ENCODE assay signal across 4 cellular contexts in the genomic region with DNA sequence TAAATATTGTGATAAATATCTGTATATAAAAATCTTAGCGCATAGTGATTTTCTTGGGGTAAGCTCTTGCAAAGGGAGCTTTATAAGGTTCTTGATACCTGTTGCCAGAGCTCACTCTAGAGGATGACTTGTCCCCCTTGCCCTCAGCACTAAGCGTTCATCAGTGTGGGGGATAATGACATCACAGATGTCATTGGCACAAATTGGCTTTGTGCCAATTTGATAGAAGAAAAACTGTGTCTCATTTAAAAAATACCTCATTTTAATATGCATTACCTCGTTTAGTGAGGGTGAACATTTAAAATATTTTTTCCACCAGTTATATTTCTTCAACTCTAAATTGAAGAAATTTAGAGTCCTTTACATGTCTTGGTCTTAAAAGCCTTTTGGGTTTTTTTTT.
A peak's percentile ranks its signal among the peaks of the same experiment; 100 is the strongest.
TF ChIP-seq lines count a peak whose summit lies in the region.

No MANE protein-coding gene starts in this region.

TF ChIP-seq in SK-N-SH, 30 proteins besides CTCF, POLR2A, EP300 and RAD21:
- TF ChIP-seq NRF1 (IDR thresholded peaks at IDR 0.05; ENCODE audit: low read depth, low read length) (no peak), YY1 (IDR thresholded peaks at IDR 0.05; ENCODE audit: low read depth) (no peak), RFX5 (IDR thresholded peaks at IDR 0.05; ENCODE audit: low read length) (no peak), NFIC (IDR thresholded peaks at IDR 0.05; ENCODE audit: borderline replicate concordance) (peak; percentile 69)
- TF ChIP-seq, protein P1, sequence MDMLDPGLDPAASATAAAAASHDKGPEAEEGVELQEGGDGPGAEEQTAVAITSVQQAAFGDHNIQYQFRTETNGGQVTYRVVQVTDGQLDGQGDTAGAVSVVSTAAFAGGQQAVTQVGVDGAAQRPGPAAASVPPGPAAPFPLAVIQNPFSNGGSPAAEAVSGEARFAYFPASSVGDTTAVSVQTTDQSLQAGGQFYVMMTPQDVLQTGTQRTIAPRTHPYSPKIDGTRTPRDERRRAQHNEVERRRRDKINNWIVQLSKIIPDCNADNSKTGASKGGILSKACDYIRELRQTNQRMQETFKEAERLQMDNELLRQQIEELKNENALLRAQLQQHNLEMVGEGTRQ (IDR thresholded peaks at IDR 0.05; ENCODE audit: borderline replicate concordance, low read depth, low read length), result no peak

TF ChIP-seq in SK-N-SH treated with all-trans-retinoic acid at 6 μM for 48 hours, 23 proteins besides CTCF, POLR2A, EP300 and RAD21:
- TF ChIP-seq CREB5 (CRISPR knock-in tag; IDR thresholded peaks at IDR 0.05; ENCODE audit: low read depth), result no peak
- no peak for TF ChIP-seq ZFP3 (CRISPR knock-in tag; IDR thresholded peaks at IDR 0.05)
- TF ChIP-seq ZNF565 (CRISPR knock-in tag; conservative IDR thresholded peaks at IDR 0.05; ENCODE audit: low read depth), result no peak
- TF ChIP-seq SNAI2 (CRISPR knock-in tag; IDR thresholded peaks at IDR 0.05), result no peak

TF ChIP-seq in Ishikawa, 13 proteins besides CTCF, POLR2A, EP300 and RAD21:
- TF ChIP-seq NFIC (IDR thresholded peaks at IDR 0.05) (peak; percentile 76; the same call in 1 of the 2 replicates), TEAD4 (IDR thresholded peaks at IDR 0.05) (no peak)

TF ChIP-seq in K562, 482 proteins besides CTCF, POLR2A, EP300 and RAD21:
- TF ChIP-seq NFIX (CRISPR knock-in tag; IDR thresholded peaks at IDR 0.05; ENCODE audit: low read depth), result peak; percentile 96
- TF ChIP-seq ZKSCAN8 (CRISPR knock-in tag; IDR thresholded peaks at IDR 0.05), result no peak
- TF ChIP-seq SMAD1 (IDR thresholded peaks at IDR 0.05; ENCODE audit: low read depth, low read length, partially characterized antibody), result peak; percentile 77
- TF ChIP-seq NFIC (IDR thresholded peaks at IDR 0.05), result peak; percentile 98
TF ChIP-seq in K562: peak in this region for 3.
